In genomic region chr9:126000256-126000655, GRCh38 we compare ENCODE assay signal across 22 cellular contexts.
"Had no signal": no experiment of that assay in that cellular context is flagged by ENCODE, and none has a peak within 500 bp of the region (broad histone marks: within the 10 kb centered on the region; RNA-seq: fewer than 3 reads in every experiment).

No MANE protein-coding gene starts in this region.

- DNase-seq: activated CD4-positive, alpha-beta T cell treated with anti-CD3 and anti-CD28 coated beads for 1 hour; activated CD4-positive, alpha-beta T cell treated with anti-CD3 and anti-CD28 coated beads, Interleukin-2, amount 10 ng/mL, durations not matched to agents 24 days and 14 days; activated CD4-positive, alpha-beta T cell treated with anti-CD3 and anti-CD28 coated beads, Interleukin-2, amount 50 U/mL, for 48 hours; activated CD8-positive, alpha-beta memory T cell treated with anti-CD3 and anti-CD28 coated beads, Interleukin-2, amount 10 ng/mL, durations not matched to agents 7 days and 5 days; activated gamma-delta T cell; activated naive CD4-positive, alpha-beta T cell treated with anti-CD3 and anti-CD28 coated beads for 36 hours; activated T-cell treated with anti-CD3 and anti-CD28 coated beads, Interleukin-2, amount 50 U/mL, for 24 hours; amygdala; caudate nucleus; NCI-H1092; NCI-H1417; NCI-H2029 treated with DMSO at 0.1 percent for 48 hours; NCI-H345; NCI-H510A; NCI-H526 treated with DMSO at 0.1 percent for 48 hours; NCI-H82; SW 1271 had no signal

- H3K4me2 ChIP-seq: KMS-11 had no signal

- H3K27ac Mint-ChIP-seq: activated CD4-positive, alpha-beta T cell treated with anti-CD3 and anti-CD28 coated beads, Interleukin-2, amount 10 ng/mL, durations not matched to agents 24 days and 14 days; activated CD8-positive, alpha-beta memory T cell treated with anti-CD3 and anti-CD28 coated beads, Interleukin-2, amount 10 ng/mL, durations not matched to agents 7 days and 5 days; activated naive CD4-positive, alpha-beta T cell treated with anti-CD3 and anti-CD28 coated beads for 36 hours; activated naive CD8-positive, alpha-beta T cell; activated T-cell treated with anti-CD3 and anti-CD28 coated beads, Interleukin-2, amount 50 U/mL, for 24 hours; activated T-helper 1 cell treated with anti-CD3 and anti-CD28 coated beads, Interleukin-12 subunit alpha, Interleukin-12 subunit beta, Interleukin-2, Interleukin-4 antibody, amounts not matched to agents 30 ng/mL and 10 ng/mL and 1 ng/mL, durations not matched to agents 14 hours and 24 hours and 36 hours; WTC11 had no signal

- H3K4me3 Mint-ChIP-seq: activated CD4-positive, alpha-beta T cell treated with anti-CD3 and anti-CD28 coated beads, Interleukin-2, amount 10 ng/mL, durations not matched to agents 24 days and 14 days; activated CD8-positive, alpha-beta memory T cell treated with anti-CD3 and anti-CD28 coated beads, Interleukin-2, amount 10 ng/mL, durations not matched to agents 7 days and 5 days; activated naive CD4-positive, alpha-beta T cell treated with anti-CD3 and anti-CD28 coated beads for 36 hours; activated naive CD8-positive, alpha-beta T cell; activated T-cell treated with anti-CD3 and anti-CD28 coated beads, Interleukin-2, amount 50 U/mL, for 24 hours; activated T-helper 1 cell treated with anti-CD3 and anti-CD28 coated beads, Interleukin-12 subunit alpha, Interleukin-12 subunit beta, Interleukin-2, Interleukin-4 antibody, amounts not matched to agents 30 ng/mL and 10 ng/mL and 1 ng/mL, durations not matched to agents 14 hours and 24 hours and 36 hours; WTC11 had no signal

- H3K9ac ChIP-seq: KMS-11 had no signal

- H3K27ac ChIP-seq: KMS-11, SK-N-MC had no signal

- H3K27me3 Mint-ChIP-seq: activated CD4-positive, alpha-beta T cell treated with anti-CD3 and anti-CD28 coated beads, Interleukin-2, amount 10 ng/mL, durations not matched to agents 24 days and 14 days; activated CD8-positive, alpha-beta memory T cell treated with anti-CD3 and anti-CD28 coated beads, Interleukin-2, amount 10 ng/mL, durations not matched to agents 7 days and 5 days; activated naive CD8-positive, alpha-beta T cell had no signal

- ATAC-seq: activated CD8-positive, alpha-beta memory T cell treated with anti-CD3 and anti-CD28 coated beads, Interleukin-2, amount 10 ng/mL, durations not matched to agents 7 days and 5 days; WTC11 had no signal

- H3K4me3 ChIP-seq: SK-N-MC had no signal

- H3K4me1 Mint-ChIP-seq: activated CD4-positive, alpha-beta T cell treated with anti-CD3 and anti-CD28 coated beads, Interleukin-2, amount 10 ng/mL, durations not matched to agents 24 days and 14 days; activated CD8-positive, alpha-beta memory T cell treated with anti-CD3 and anti-CD28 coated beads, Interleukin-2, amount 10 ng/mL, durations not matched to agents 7 days and 5 days had no signal

- H3K9me3 Mint-ChIP-seq: activated CD4-positive, alpha-beta T cell treated with anti-CD3 and anti-CD28 coated beads, Interleukin-2, amount 10 ng/mL, durations not matched to agents 24 days and 14 days; activated naive CD4-positive, alpha-beta T cell treated with anti-CD3 and anti-CD28 coated beads for 36 hours; activated T-cell treated with anti-CD3 and anti-CD28 coated beads, Interleukin-2, amount 50 U/mL, for 24 hours; activated T-helper 1 cell treated with anti-CD3 and anti-CD28 coated beads, Interleukin-12 subunit alpha, Interleukin-12 subunit beta, Interleukin-2, Interleukin-4 antibody, amounts not matched to agents 30 ng/mL and 10 ng/mL and 1 ng/mL, durations not matched to agents 14 hours and 24 hours and 36 hours; WTC11 had no signal

- H3K36me3 Mint-ChIP-seq: activated CD8-positive, alpha-beta memory T cell treated with anti-CD3 and anti-CD28 coated beads, Interleukin-2, amount 10 ng/mL, durations not matched to agents 7 days and 5 days; activated naive CD8-positive, alpha-beta T cell; WTC11 had no signal
